ENCODE assay signal across 13 cellular contexts in genomic region chr9:34540826-34541225, GRCh38. TPM values are rescaled to one million over a fixed set of nuclear protein-coding genes. Genes with fewer than 3 reads are reported as not detected.
A peak's percentile ranks its signal among the peaks of the same experiment; 100 is the strongest.
DNase-seq lines count a peak whose midpoint lies in the region; ATAC-seq, FAIRE-seq and TF ChIP-seq lines count a peak whose summit lies in the region.
"Had no signal": no experiment of that assay in that cellular context is flagged by ENCODE, and none has a peak within 500 bp of the region (broad histone marks: within the 10 kb centered on the region; RNA-seq: fewer than 3 reads in every experiment).

No MANE protein-coding gene starts in this region.

- POLR2A ChIA-PET in activated CD4-positive, alpha-beta memory T cell treated with anti-CD3 and anti-CD28 coated beads for 36 hours (lab: Charles Lee), result interaction anchor here (1.1 kb wide), 1 partner anchor 58 kb away, joined by 3 read pairs; no protein-coding TSS in a partner anchor

- H3K36me3 ChIP-seq in bronchial epithelial cell (ENCODE audit: control insufficient read depth, insufficient read depth, low read length), result no peaks in the 10 kb centered on the region

- peaks cover 10% of the 10 kb centered on the region for H3K27me3 Mint-ChIP-seq in activated CD4-positive, alpha-beta memory T cell treated with anti-CD3 and anti-CD28 coated beads for 36 hours

- CTCF ChIA-PET in activated CD4-positive, alpha-beta memory T cell treated with anti-CD3 and anti-CD28 coated beads for 36 hours (lab: Charles Lee), result no interaction called here

- no peak overlapping the region for H3K4me3 Mint-ChIP-seq in activated CD4-positive, alpha-beta memory T cell treated with anti-CD3 and anti-CD28 coated beads for 36 hours
- H3K4me3 Mint-ChIP-seq: naive thymus-derived CD8-positive, alpha-beta T cell had no signal

- no peaks in the 10 kb centered on the region for H3K4me1 Mint-ChIP-seq in activated CD4-positive, alpha-beta memory T cell treated with anti-CD3 and anti-CD28 coated beads for 36 hours (ENCODE audit: low read depth)

- no peak overlapping the region for H3K4me3 ChIP-seq in bronchial epithelial cell (ENCODE audit: low read depth, low read length)
- H3K4me3 ChIP-seq: coronary artery had no signal

- H3K9me3 Mint-ChIP-seq in activated CD4-positive, alpha-beta memory T cell treated with anti-CD3 and anti-CD28 coated beads for 36 hours, result no peaks in the 10 kb centered on the region
- H3K9me3 Mint-ChIP-seq: activated naive CD4-positive, alpha-beta T cell treated with anti-CD3 and anti-CD28 coated beads, Interleukin-2, amount 50 U/mL, for 72 hours; naive thymus-derived CD8-positive, alpha-beta T cell had no signal

- peak; percentile 77 for FAIRE-seq in bronchial epithelial cell (lab: Jason Lieb, UNC)

- no peaks in the 10 kb centered on the region for H3K36me3 Mint-ChIP-seq in activated CD4-positive, alpha-beta memory T cell treated with anti-CD3 and anti-CD28 coated beads for 36 hours
- H3K36me3 Mint-ChIP-seq: activated naive CD4-positive, alpha-beta T cell treated with anti-CD3 and anti-CD28 coated beads, Interleukin-2, amount 50 U/mL, for 72 hours; naive thymus-derived CD8-positive, alpha-beta T cell had no signal

- DNase-seq in COLO829 (ENCODE audit: low spot score) (peak; percentile 91), Kasumi-1 (lab: John Stamatoyannopoulos, UW) (peak; percentile 11 to 39), bronchial epithelial cell (ENCODE audit: low read depth) (peak; percentile 76), kidney glomerular epithelial cell (lab: John Stamatoyannopoulos, UW) (peak; percentile 35), COLO668 (lab: John Stamatoyannopoulos, UW; ENCODE audit: unreplicated experiment) (no peak)
- no peak for DNase-seq in stimulated activated CD4-positive, alpha-beta T cell treated with anti-CD3 and anti-CD28 coated beads, Interleukin-4, amount 100 ng/mL, for 4 hours
- no peak for DNase-seq in activated CD4-positive, alpha-beta memory T cell treated with anti-CD3 and anti-CD28 coated beads for 36 hours
- DNase-seq: naive thymus-derived CD8-positive, alpha-beta T cell; Right ventricle myocardium superior had no signal

- TF ChIP-seq CTCF in bronchial epithelial cell (IDR thresholded peaks at IDR 0.05; ENCODE audit: insufficient read depth, low read length, severe bottlenecking), result no peak

- intact Hi-C loops in activated CD4-positive, alpha-beta memory T cell treated with anti-CD3 and anti-CD28 coated beads for 36 hours (cut with micrococcal nuclease), result no loop called here

- H3K27ac Mint-ChIP-seq in activated CD4-positive, alpha-beta memory T cell treated with anti-CD3 and anti-CD28 coated beads for 36 hours, result no peak overlapping the region
- H3K27ac Mint-ChIP-seq: activated naive CD4-positive, alpha-beta T cell treated with anti-CD3 and anti-CD28 coated beads, Interleukin-2, amount 50 U/mL, for 72 hours; naive thymus-derived CD8-positive, alpha-beta T cell had no signal

- H3K27me3 ChIP-seq in bronchial epithelial cell (ENCODE audit: control insufficient read depth, insufficient read depth, low read length), result peaks cover 3% of the 10 kb centered on the region

- no peak for ATAC-seq in HG03342 (IDR thresholded peaks at IDR 0.05; ENCODE audit: unreplicated experiment)
- ATAC-seq: activated naive CD4-positive, alpha-beta T cell treated with anti-CD3 and anti-CD28 coated beads, Interleukin-2, amount 50 U/mL, for 72 hours; naive thymus-derived CD8-positive, alpha-beta T cell had no signal

RNA-seq across cellular contexts. Expression of gene ENHO, which starts 18.0 kb away (rescaled TPM):
- 0.13 TPM in 1 of 2 replicates, not detected in the other for total RNA-seq in bronchial epithelial cell
- under 1 TPM; 0.26 to 0.36 TPM for total RNA-seq in activated CD4-positive, alpha-beta memory T cell treated with anti-CD3 and anti-CD28 coated beads for 36 hours

RNA-seq across cellular contexts. Expression of gene CNTFR, which starts 48.7 kb away (rescaled TPM):
- not detected in 2 replicates for total RNA-seq in bronchial epithelial cell
- not detected for total RNA-seq in activated CD4-positive, alpha-beta memory T cell treated with anti-CD3 and anti-CD28 coated beads for 36 hours
- total RNA-seq: HT-29; naive thymus-derived CD8-positive, alpha-beta T cell had no signal

Comparison
In these comparisons a context has a peak if more than half of its experiments do, and no peak if none do; other contexts are left out.
1. DNase-seq: peak in COLO829 (single experiment), Kasumi-1 (2 of 2), bronchial epithelial cell (single experiment) and kidney glomerular epithelial cell (single experiment); none in stimulated activated CD4-positive, alpha-beta T cell treated with anti-CD3 and anti-CD28 coated beads, Interleukin-4, amount 100 ng/mL, for 4 hours (0 of 2), COLO668 (single experiment) and activated CD4-positive, alpha-beta memory T cell treated with anti-CD3 and anti-CD28 coated beads for 36 hours (single experiment).